In the genomic region with DNA sequence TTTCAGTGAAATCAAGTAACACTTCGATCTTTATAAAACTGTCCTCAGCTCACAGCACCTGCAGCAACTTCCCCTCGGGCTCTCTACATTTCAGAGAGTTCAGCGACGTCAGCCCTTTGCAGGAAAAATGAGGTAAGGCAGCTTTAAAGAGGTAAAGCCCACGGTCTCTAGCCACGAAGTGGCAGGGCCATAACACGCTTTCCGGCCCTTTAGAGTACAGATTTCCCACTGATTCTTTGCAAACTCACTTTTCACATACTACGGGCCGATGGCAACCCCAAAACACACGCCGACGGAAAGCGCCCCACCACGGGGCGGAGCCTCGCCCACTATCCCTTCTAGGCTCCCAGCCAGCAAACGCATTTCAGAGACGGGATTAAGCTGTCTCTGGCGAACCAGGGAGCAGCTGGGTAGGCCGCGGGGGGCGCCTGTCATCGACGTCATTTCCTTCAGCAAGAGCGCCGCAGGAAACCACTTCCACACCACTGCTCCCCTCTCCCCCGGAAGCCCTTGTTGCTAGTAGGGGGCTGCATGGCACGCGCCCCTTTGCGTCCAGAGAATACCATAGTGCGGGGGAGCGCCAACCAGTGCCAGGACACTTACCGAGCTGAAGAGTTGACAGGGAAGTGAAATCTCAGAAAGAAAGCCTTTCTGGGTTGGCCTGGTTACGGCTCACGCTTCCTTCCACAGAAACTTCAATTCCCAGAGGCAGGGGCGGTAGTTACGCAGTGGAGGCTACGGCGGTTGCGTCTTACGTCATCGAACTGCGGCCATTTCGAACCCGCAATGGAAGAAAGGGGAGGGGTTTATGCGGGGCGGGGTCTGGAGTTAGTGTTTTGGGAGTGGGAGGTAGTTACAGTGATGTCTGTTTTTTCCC, we compare ENCODE assay signal across 8 cellular contexts. TPM values are rescaled to one million over a fixed set of nuclear protein-coding genes. Genes with fewer than 3 reads are reported as not detected.
DNase-seq lines count a peak whose midpoint lies in the region; ATAC-seq and TF ChIP-seq lines count a peak whose summit lies in the region.

TSS of gene TRMT10A (minus strand) at position 730 of the 877 bp plus-strand sequence. CDS start 4,701 bp downstream, outside the sequence.

- H3K4me3 ChIP-seq in AG09309 (ENCODE audit: control insufficient read depth, low read depth, low read length): peak within 1 kb of the TSS; percentile 90

- ATAC-seq in GM19025 (IDR thresholded peaks at IDR 0.05; ENCODE audit: low read depth, unreplicated experiment) (peak; percentile 92), HG03342 (IDR thresholded peaks at IDR 0.05; ENCODE audit: unreplicated experiment) (peak; percentile 92)

- TF ChIP-seq CTCF in AG09309 (IDR thresholded peaks at IDR 0.05; ENCODE audit: control insufficient read depth, insufficient read depth, low read depth, low read length, missing control alignments): no peak

- peak; percentile 89 for DNase-seq in AG09309 (ENCODE audit: low read depth)
- DNase-seq in NCI-H446 (lab: John Stamatoyannopoulos, UW): peak; percentile 96 to 97
- peak; percentile 91 for DNase-seq in activated CD4-positive, CD25-positive, alpha-beta regulatory T cell treated with anti-CD3 and anti-CD28 coated beads, Interleukin-2, amount 50 U/mL, for 72 hours
- DNase-seq in cerebellum (ENCODE audit: low spot score): peak; percentile 91
- peak; percentile 99 for DNase-seq in islet precursor cell
- DNase-seq in stimulated activated CD4-positive, alpha-beta T cell treated with anti-CD3 and anti-CD28 coated beads, Interleukin-12 subunit alpha, Interleukin-12 subunit beta, amount 100 ng/mL, for 48 hours (ENCODE audit: low read depth in 2 of 3, low spot score in 1 of 3): peak; percentile 93 to 94 (median 93)

RNA-seq across cellular contexts. Expression of gene TRMT10A, which starts in this region (rescaled TPM):
- 7.2 TPM for total RNA-seq in cerebellum

Comparison
In these comparisons a context has a peak if more than half of its experiments do, and no peak if none do; other contexts are left out.
1. Peak in every context shown above with its lines: DNase-seq, ATAC-seq and H3K4me3 ChIP-seq.